In the genomic region with DNA sequence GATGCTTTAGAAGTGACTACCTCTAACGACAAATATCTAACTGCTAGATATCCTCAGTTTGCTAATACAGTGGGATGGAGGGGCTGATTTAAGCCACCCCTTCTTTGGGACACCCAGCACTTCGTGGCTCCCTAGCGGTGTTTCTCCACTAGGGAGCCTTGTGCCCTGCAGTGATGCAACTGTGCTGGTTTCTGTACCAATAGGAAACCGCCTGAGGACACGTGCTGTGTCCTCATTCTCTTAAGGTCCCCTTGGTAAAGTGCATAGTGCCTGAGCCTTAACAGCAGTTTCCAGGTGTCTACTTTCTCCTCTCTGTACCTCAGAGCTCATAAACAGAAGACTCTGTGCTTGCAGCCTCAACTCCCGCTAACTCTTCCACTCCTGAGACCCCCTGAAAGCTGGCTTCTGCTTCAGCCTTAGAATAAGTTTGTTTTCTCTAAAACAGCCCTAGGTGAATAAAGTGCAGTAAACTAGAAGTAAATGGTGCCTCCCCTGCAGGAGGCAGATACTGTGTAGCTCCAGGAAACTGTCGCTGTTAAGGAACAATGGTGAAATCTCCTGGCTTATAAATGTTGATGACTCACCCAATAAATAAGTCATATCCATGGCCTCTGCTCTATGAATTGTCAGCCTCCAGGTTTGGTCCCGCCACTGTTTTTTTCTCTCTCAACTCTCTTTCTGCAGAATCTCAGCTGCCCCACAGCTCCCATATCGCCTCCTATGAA, we compare ENCODE assay signal across 1 cellular context.
TF ChIP-seq lines count a peak whose summit lies in the region.

No MANE protein-coding gene starts in this region.

TF ChIP-seq in HCT116, 20 proteins besides CTCF, POLR2A, EP300 and RAD21 (continued from another document):
- TF ChIP-seq, protein P1, sequence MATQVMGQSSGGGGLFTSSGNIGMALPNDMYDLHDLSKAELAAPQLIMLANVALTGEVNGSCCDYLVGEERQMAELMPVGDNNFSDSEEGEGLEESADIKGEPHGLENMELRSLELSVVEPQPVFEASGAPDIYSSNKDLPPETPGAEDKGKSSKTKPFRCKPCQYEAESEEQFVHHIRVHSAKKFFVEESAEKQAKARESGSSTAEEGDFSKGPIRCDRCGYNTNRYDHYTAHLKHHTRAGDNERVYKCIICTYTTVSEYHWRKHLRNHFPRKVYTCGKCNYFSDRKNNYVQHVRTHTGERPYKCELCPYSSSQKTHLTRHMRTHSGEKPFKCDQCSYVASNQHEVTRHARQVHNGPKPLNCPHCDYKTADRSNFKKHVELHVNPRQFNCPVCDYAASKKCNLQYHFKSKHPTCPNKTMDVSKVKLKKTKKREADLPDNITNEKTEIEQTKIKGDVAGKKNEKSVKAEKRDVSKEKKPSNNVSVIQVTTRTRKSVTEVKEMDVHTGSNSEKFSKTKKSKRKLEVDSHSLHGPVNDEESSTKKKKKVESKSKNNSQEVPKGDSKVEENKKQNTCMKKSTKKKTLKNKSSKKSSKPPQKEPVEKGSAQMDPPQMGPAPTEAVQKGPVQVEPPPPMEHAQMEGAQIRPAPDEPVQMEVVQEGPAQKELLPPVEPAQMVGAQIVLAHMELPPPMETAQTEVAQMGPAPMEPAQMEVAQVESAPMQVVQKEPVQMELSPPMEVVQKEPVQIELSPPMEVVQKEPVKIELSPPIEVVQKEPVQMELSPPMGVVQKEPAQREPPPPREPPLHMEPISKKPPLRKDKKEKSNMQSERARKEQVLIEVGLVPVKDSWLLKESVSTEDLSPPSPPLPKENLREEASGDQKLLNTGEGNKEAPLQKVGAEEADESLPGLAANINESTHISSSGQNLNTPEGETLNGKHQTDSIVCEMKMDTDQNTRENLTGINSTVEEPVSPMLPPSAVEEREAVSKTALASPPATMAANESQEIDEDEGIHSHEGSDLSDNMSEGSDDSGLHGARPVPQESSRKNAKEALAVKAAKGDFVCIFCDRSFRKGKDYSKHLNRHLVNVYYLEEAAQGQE (IDR thresholded peaks at IDR 0.05; ENCODE audit: low read depth): no peak
- TF ChIP-seq FOSL1 (IDR thresholded peaks at IDR 0.05; ENCODE audit: low read depth): peak; percentile 36; the same call in 1 of the 2 replicates
TF ChIP-seq in HCT116: peak in this region for 2.
